ENCODE assay signal across 17 cellular contexts in genomic region chr3:128232421-128233180, GRCh38.
"Had no signal": no experiment of that assay in that cellular context is flagged by ENCODE, and none has a peak within 500 bp of the region (broad histone marks: within the 10 kb centered on the region; RNA-seq: fewer than 3 reads in every experiment).

No MANE protein-coding gene starts in this region.

- H3K27me3 Mint-ChIP-seq: activated CD4-positive, alpha-beta memory T cell treated with anti-CD3 and anti-CD28 coated beads for 36 hours; activated naive CD8-positive, alpha-beta T cell treated with anti-CD3 and anti-CD28 coated beads for 36 hours; stimulated activated naive CD8-positive, alpha-beta T cell treated with anti-CD3 and anti-CD28 coated beads, Interleukin-15, amount 100 ng/mL, for 72 hours had no signal

- H3K36me3 Mint-ChIP-seq: activated CD4-positive, alpha-beta memory T cell treated with anti-CD3 and anti-CD28 coated beads for 36 hours; activated naive CD8-positive, alpha-beta T cell treated with anti-CD3 and anti-CD28 coated beads for 36 hours; neural progenitor cell had no signal

- H3K36me3 ChIP-seq: breast epithelium, neural progenitor cell, thoracic aorta, uterus had no signal

- H3K4me3 Mint-ChIP-seq: activated CD4-positive, alpha-beta memory T cell treated with anti-CD3 and anti-CD28 coated beads for 36 hours; activated naive CD8-positive, alpha-beta T cell treated with anti-CD3 and anti-CD28 coated beads for 36 hours; neural progenitor cell; stimulated activated naive CD8-positive, alpha-beta T cell treated with anti-CD3 and anti-CD28 coated beads, Interleukin-15, amount 100 ng/mL, for 72 hours; T-helper 2 cell treated with Interferon-gamma antibody and Interleukin-4, amounts not matched to agents 5 μg/mL and 100 μg/mL, for 36 hours had no signal

- H3K4me3 ChIP-seq: breast epithelium, neural progenitor cell, thoracic aorta, uterus had no signal

- ATAC-seq: foreskin keratinocyte; stimulated activated naive CD8-positive, alpha-beta T cell treated with anti-CD3 and anti-CD28 coated beads, Interleukin-15, amount 100 ng/mL, for 72 hours had no signal

- H3K27ac ChIP-seq: foreskin keratinocyte, neural progenitor cell, parathyroid adenoma had no signal

- H3K9ac ChIP-seq: neural progenitor cell, parathyroid adenoma had no signal

- H3K9me3 ChIP-seq: breast epithelium, thoracic aorta, uterus had no signal

- H2AFZ ChIP-seq: neural progenitor cell, parathyroid adenoma had no signal

- H3K27ac Mint-ChIP-seq: activated CD4-positive, alpha-beta memory T cell treated with anti-CD3 and anti-CD28 coated beads for 36 hours; activated naive CD8-positive, alpha-beta T cell treated with anti-CD3 and anti-CD28 coated beads for 36 hours; stimulated activated naive CD8-positive, alpha-beta T cell treated with anti-CD3 and anti-CD28 coated beads, Interleukin-15, amount 100 ng/mL, for 72 hours; T-helper 2 cell treated with Interferon-gamma antibody and Interleukin-4, amounts not matched to agents 5 μg/mL and 100 μg/mL, for 36 hours had no signal

- DNase-seq: activated CD4-positive, alpha-beta memory T cell treated with anti-CD3 and anti-CD28 coated beads for 36 hours; activated CD4-positive, alpha-beta T cell treated with anti-CD3 and anti-CD28 coated beads for 1 hour; activated gamma-delta T cell; activated naive CD8-positive, alpha-beta T cell treated with anti-CD3 and anti-CD28 coated beads for 36 hours; activated T-cell treated with anti-CD3 and anti-CD28 coated beads, Interleukin-2, amount 50 U/mL, for 48 hours; foreskin keratinocyte; head of caudate nucleus; mesendoderm; stimulated activated CD4-positive, alpha-beta T cell treated with anti-CD3 and anti-CD28 coated beads, Interleukin-15, amount 100 ng/mL, for 24 hours; stimulated activated CD4-positive, alpha-beta T cell treated with anti-CD3 and anti-CD28 coated beads, Interleukin-4, amount 100 ng/mL, for 24 hours; stimulated activated naive CD8-positive, alpha-beta T cell treated with anti-CD3 and anti-CD28 coated beads, Interleukin-15, amount 100 ng/mL, for 72 hours; uterus had no signal

- H3K27me3 ChIP-seq: breast epithelium, foreskin keratinocyte, neural progenitor cell, uterus had no signal

- H3K4me1 ChIP-seq: breast epithelium, foreskin keratinocyte had no signal

- H3K4me2 ChIP-seq: neural progenitor cell had no signal

- H3K9me3 Mint-ChIP-seq: activated CD4-positive, alpha-beta memory T cell treated with anti-CD3 and anti-CD28 coated beads for 36 hours; activated naive CD8-positive, alpha-beta T cell treated with anti-CD3 and anti-CD28 coated beads for 36 hours; neural progenitor cell; stimulated activated naive CD8-positive, alpha-beta T cell treated with anti-CD3 and anti-CD28 coated beads, Interleukin-15, amount 100 ng/mL, for 72 hours; T-helper 2 cell treated with Interferon-gamma antibody and Interleukin-4, amounts not matched to agents 5 μg/mL and 100 μg/mL, for 36 hours had no signal
